ENCODE assay signal across 36 cellular contexts in genomic region chrX:144738246-144738645, GRCh38.
"Had no signal": no experiment of that assay in that cellular context is flagged by ENCODE, and none has a peak within 500 bp of the region (broad histone marks: within the 10 kb centered on the region; RNA-seq: fewer than 3 reads in every experiment).

No MANE protein-coding gene starts in this region.

- H3K9me3 ChIP-seq: MG63 had no signal

- H3K4me3 ChIP-seq: MG63 had no signal

- H3K27me3 ChIP-seq: MG63 had no signal

- DNase-seq: MG63, MM.1S, MV-4-11, NCI-H1048, NCI-H1092, NCI-H1092 treated with DMSO at 0.1 percent for 48 hours, NCI-H1105, NCI-H1105 treated with DMSO at 0.1 percent for 48 hours, NCI-H1417, NCI-H1417 treated with DMSO at 0.1 percent for 48 hours, NCI-H1436, NCI-H1436 treated with DMSO at 0.1 percent for 48 hours, NCI-H146, NCI-H1694, NCI-H1694 treated with DMSO at 0.1 percent for 48 hours, NCI-H187, NCI-H187 treated with DMSO at 0.1 percent for 48 hours, NCI-H1930, NCI-H2029, NCI-H2029 treated with DMSO at 0.1 percent for 48 hours, NCI-H2081, NCI-H2081 treated with DMSO at 0.1 percent for 48 hours, NCI-H2107, NCI-H2171, NCI-H2171 treated with DMSO at 0.1 percent for 48 hours, NCI-H2227 treated with DMSO at 0.1 percent for 48 hours, NCI-H226, NCI-H345, NCI-H446, NCI-H446 treated with DMSO at 0.1 percent for 48 hours, NCI-H510A, NCI-H510A treated with DMSO at 0.1 percent for 48 hours, NCI-H524, NCI-H524 treated with DMSO at 0.1 percent for 48 hours, NCI-H526, NCI-H526 treated with DMSO at 0.1 percent for 48 hours had no signal

- H3K36me3 ChIP-seq: MG63 had no signal
